In the genomic region with DNA sequence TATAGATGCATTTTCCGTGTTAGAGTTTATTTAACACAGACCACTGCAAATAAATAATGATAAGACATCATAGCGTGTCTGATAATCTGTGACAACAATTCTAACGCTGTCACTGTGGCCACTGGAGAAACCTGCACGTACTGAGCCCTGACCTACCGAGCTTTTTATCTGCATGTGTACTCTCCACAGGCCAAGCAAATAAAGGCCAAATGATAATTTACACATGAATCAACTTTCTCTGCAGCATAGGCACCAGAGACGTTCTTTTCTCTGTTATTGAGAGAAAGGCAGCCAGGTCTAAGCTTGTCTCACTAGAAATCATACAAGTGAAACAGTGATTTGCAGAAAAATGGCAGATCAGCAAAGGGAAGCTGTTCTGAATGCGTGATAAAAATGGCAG, we compare ENCODE assay signal across 1 cellular context.
TF ChIP-seq lines count a peak whose summit lies in the region.

No MANE protein-coding gene starts in this region.

TF ChIP-seq in HepG2, 621 proteins besides CTCF, POLR2A, EP300 and RAD21 (continued from another document):
- TF ChIP-seq ZNF580 (CRISPR knock-in tag; IDR thresholded peaks at IDR 0.05; ENCODE audit: borderline replicate concordance, low read depth): no peak
- TF ChIP-seq ZNF451 (CRISPR knock-in tag; IDR thresholded peaks at IDR 0.05): no peak
- no peak for TF ChIP-seq ZNF644 (CRISPR knock-in tag; IDR thresholded peaks at IDR 0.05; ENCODE audit: low read depth)
- TF ChIP-seq GMEB1 (CRISPR knock-in tag; IDR thresholded peaks at IDR 0.05; ENCODE audit: borderline replicate concordance): no peak
- no peak for TF ChIP-seq ZNF276 (CRISPR knock-in tag; IDR thresholded peaks at IDR 0.05; ENCODE audit: low read depth)
- no peak for TF ChIP-seq PRDM4 (CRISPR knock-in tag; IDR thresholded peaks at IDR 0.05; ENCODE audit: borderline replicate concordance)
- TF ChIP-seq ZNF576 (CRISPR knock-in tag; IDR thresholded peaks at IDR 0.05): no peak
- no peak for TF ChIP-seq SKI (IDR thresholded peaks at IDR 0.05; ENCODE audit: partially characterized antibody)
